Comparison of ENCODE assay signal across 8 cellular contexts in genomic region chr1:206479164-206480125, GRCh38. TPM values are rescaled to one million over a fixed set of nuclear protein-coding genes. Genes with fewer than 3 reads are reported as not detected.
DNase-seq lines count a peak whose midpoint lies in the region; ATAC-seq, FAIRE-seq and TF ChIP-seq lines count a peak whose summit lies in the region.

No MANE protein-coding gene starts in this region.

- H4K20me1 ChIP-seq in GM12878 (ENCODE audit: control insufficient read depth, insufficient read depth), result no peaks in the 10 kb centered on the region

- 0 out of 2 replicates have a peak, but pooled peaks cover 1% of the 10 kb centered on the region for H3K79me2 ChIP-seq in GM12878 (ENCODE audit: control insufficient read depth, insufficient read depth, low read length)

- TF ChIP-seq EP300 in A549 (IDR thresholded peaks at IDR 0.05), result no peak
- no peak for TF ChIP-seq EP300 in GM12878 (IDR thresholded peaks at IDR 0.05; ENCODE audit: borderline replicate concordance in 1 of 2, control insufficient read depth in 1 of 2, low read depth in 2 of 2, low read length in 2 of 2)

- H3K9me3 ChIP-seq in A549 (no peaks in the 10 kb centered on the region), GM12878 (replicated peaks; ENCODE audit: control insufficient read depth, insufficient read depth, low read length) (no peaks in the 10 kb centered on the region)

- intact Hi-C loops in GM12878 (cut with micrococcal nuclease; ENCODE audit: unreplicated experiment), result loop anchor here (2.0 kb wide), 3 partner anchors 17 to 103 kb away; no protein-coding TSS in a partner anchor

- TF ChIP-seq RAD21 in A549 (conservative IDR thresholded peaks at IDR 0.05 in 1 of 2, IDR thresholded peaks at IDR 0.05 in 1 of 2) (peak; percentile 72 to 75), GM12878 (IDR thresholded peaks at IDR 0.05; ENCODE audit: insufficient read depth, low read depth, low read length) (peak; percentile 80)

- WGBS in A549 (ENCODE audit: missing lambda C conversion rate), result 71% methylated on average over 13 of the region's 14 CpGs
- WGBS in GM12878 (ENCODE audit: insufficient coverage, insufficient replicate concordance, low lambda C conversion rate, missing lambda C conversion rate), result 78% methylated on average over 14 of the region's 14 CpGs

- H3K27ac ChIP-seq in A549, result no peak overlapping the region
- no peak overlapping the region for H3K27ac ChIP-seq in GM12878 (ENCODE audit: control insufficient read depth, insufficient read depth)

- SMC1A ChIA-PET in GM12878 (lab: Charles Lee; ENCODE audit: uncharacterized antibody, unreplicated experiment), result interaction anchor here (0.7 to 3.7 kb wide), 34 partner anchors 9 to 187 kb away, joined by 3 to 70 read pairs (median 4); partner anchors contain the start of genes IKBKE and RASSF5

- TF ChIP-seq POLR2A in A549 (IDR thresholded peaks at IDR 0.05; ENCODE audit: low read length) (no peak), GM12878 (IDR thresholded peaks at IDR 0.05; ENCODE audit: low read depth, low read length) (no peak)

- H3K9ac ChIP-seq in GM12878 (ENCODE audit: control insufficient read depth, insufficient read depth, low read length), result no peak overlapping the region

- POLR2A ChIA-PET in A549 (lab: Yijun Ruan, JAX), result interaction anchor here (1.0 to 1.4 kb wide), 2 partner anchors 8 to 9 kb away, joined by 3 read pairs; partner anchors contain the start of gene IKBKE
- POLR2A ChIA-PET in GM12878 (lab: Charles Lee), result interaction anchor here (0.7 to 1.8 kb wide), 4 partner anchors 9 to 101 kb away, joined by 3 to 13 read pairs (median 6); partner anchors contain the start of gene IKBKE

- DNase-seq in A549 (ENCODE audit: low read depth in 1 of 2, low spot score in 1 of 2), result peak; percentile 74 to 91
- peak; percentile 87 for DNase-seq in GM13976 (ENCODE audit: low spot score)
- peak; percentile 38 for DNase-seq in NCI-H2107 (lab: John Stamatoyannopoulos, UW)
- peak; percentile 60 for DNase-seq in UCSD-AML1 (lab: John Stamatoyannopoulos, UW; ENCODE audit: unreplicated experiment)
- DNase-seq in GM12878 (ENCODE audit: low read depth, low spot score), result no peak
- peak; percentile 89 for DNase-seq in iPS-NIHi7 (ENCODE audit: extremely low spot score)
- peak; percentile 70 for DNase-seq in stimulated activated CD4-positive, alpha-beta T cell treated with anti-CD3 and anti-CD28 coated beads, Interleukin-1b, Interleukin-23, amount 100 ng/mL, for 48 hours

- RAD21 ChIA-PET in GM12878 (lab: Charles Lee; ENCODE audit: unreplicated experiment), result interaction anchor here (0.7 to 4.4 kb wide), 34 partner anchors 9 to 1233 kb away, joined by 3 to 55 read pairs (median 4); partner anchors contain the start of gene IKBKE

- in situ Hi-C loops in GM13976 (cut with MboI; ENCODE audit: low sequenced_read_pairs, unreplicated experiment), result no loop called here
- in situ Hi-C loops in GM12878 (cut with MboI), result no loop called here

- peak; percentile 80 for TF ChIP-seq CTCF in A549 (IDR thresholded peaks at IDR 0.05)
- peak; percentile 66 for TF ChIP-seq CTCF in GM13976 (IDR thresholded peaks at IDR 0.05; ENCODE audit: borderline replicate concordance, control extremely low read depth, extremely low read depth, insufficient read depth, missing control alignments)
- peak; percentile 77 to 87 (median 84) for TF ChIP-seq CTCF in GM12878 (IDR thresholded peaks at IDR 0.05 in 2 of 3, conservative IDR thresholded peaks at IDR 0.05 in 1 of 3; ENCODE audit: control insufficient read depth in 2 of 3, extremely low read depth in 1 of 3, insufficient read depth in 1 of 3, low read depth in 3 of 3, low read length in 3 of 3)

- H3K36me3 ChIP-seq in GM12878 (ENCODE audit: control insufficient read depth in 2 of 2, insufficient read depth in 2 of 2, low read length in 1 of 2), result peaks cover 30 to 48% of the 10 kb centered on the region in 2 experiments

- no peaks in the 10 kb centered on the region for H3K27me3 ChIP-seq in GM12878 (replicated peaks in 1 of 2; ENCODE audit: control insufficient read depth in 2 of 2, insufficient read depth in 2 of 2, low read length in 1 of 2)

- H3K4me3 ChIP-seq in A549 (no peak overlapping the region), GM12878 (no peak overlapping the region)

- no peak overlapping the region for H3K4me2 ChIP-seq in A549
- no peak overlapping the region for H3K4me2 ChIP-seq in GM12878 (ENCODE audit: control insufficient read depth, insufficient read depth)

- ATAC-seq in A549 (peak; percentile 70 to 86), GM12878 (peak; percentile 77), GM18870 (IDR thresholded peaks at IDR 0.05; ENCODE audit: unreplicated experiment) (no peak)

- peaks cover 11% of the 10 kb centered on the region for H3K4me1 ChIP-seq in A549
- H3K4me1 ChIP-seq in GM12878 (ENCODE audit: control insufficient read depth, insufficient read depth, low read length), result peaks cover 17% of the 10 kb centered on the region

- no TSS peak for BruUV-seq in GM12878 (replicated peaks; lab: Mats Ljungman, UMichigan)

- H2AFZ ChIP-seq in GM12878 (ENCODE audit: control insufficient read depth, low read depth, low read length), result no peak overlapping the region

- peak; percentile 96 for FAIRE-seq in A549 (lab: Jason Lieb, UNC)
- peak; percentile 99 for FAIRE-seq in GM12878 (lab: Jason Lieb, UNC)

- CTCF ChIA-PET in A549 (lab: Yijun Ruan, JAX) (interaction anchor here (0.6 to 8.1 kb wide), 56 partner anchors 9 to 578 kb away, joined by 3 to 87 read pairs (median 4); partner anchors contain the start of genes DYRK3 and IKBKE), GM12878 (lab: Yijun Ruan, JAX) (interaction anchor here (0.6 to 10.7 kb wide), 51 partner anchors 9 to 566 kb away, joined by 3 to 199 read pairs (median 5); partner anchors contain the start of genes DYRK3 and IKBKE)

TF ChIP-seq in GM12878, 131 proteins besides CTCF, POLR2A, EP300 and RAD21 (continues in another document):
- TF ChIP-seq TCF3 (IDR thresholded peaks at IDR 0.05; ENCODE audit: borderline replicate concordance, insufficient read depth, low read depth, low read length), result no peak
- TF ChIP-seq HDGF (IDR thresholded peaks at IDR 0.05), result 0 out of 2 replicates have a peak, but pooled peaks have one; percentile 80

RNA-seq across cellular contexts. Expression of gene IKBKE, which starts 9.2 kb away (rescaled TPM):
- 6.3 and 6.4 TPM in 2 replicates for polyA plus RNA-seq in A549 (2011; rRNA removed)
- 8.7 and 9.4 TPM in 2 replicates for polyA plus RNA-seq in A549 (2012; cell fraction: cytosol; rRNA removed)
- 13.6 and 15.4 TPM in 2 replicates for polyA plus RNA-seq in A549 (2012; cell fraction: nucleus; rRNA removed)
- 6.3 to 7.2 TPM (median 6.8 TPM) in 3 replicates for polyA plus RNA-seq in A549 (2017; fragmentation: RNase III; extraction: RNeasy Plus Mini Kit Qiagen cat#74134 plus additional on column Dnase treatment)
- 10.5 and 11.4 TPM in 2 replicates for polyA minus RNA-seq in A549 (2011; rRNA and poly(A)+ RNA removed)
- total RNA-seq in GM12878 (2013; cell fraction: nucleolus; rRNA removed), result 116 and 132 TPM in 2 replicates
- total RNA-seq in GM12878 (2014; rRNA removed), result 23.5 and 23.9 TPM in 2 replicates
- total RNA-seq in GM12878 (2014; rRNA removed; fragmentation: Illumina TruSeq; extraction: Trizol), result 14.6 and 17.1 TPM in 2 replicates
- 30.0 and 33.4 TPM in 2 replicates for total RNA-seq in GM12878 (2021)
- 7.9 TPM for polyA plus RNA-seq in GM12878 (2011; ENCODE audit: low read depth)
- 19.7 and 35.1 TPM in 2 replicates for polyA plus RNA-seq in GM12878 (2011; rRNA removed)
- polyA plus RNA-seq in GM12878 (2011; cell fraction: cytosol; rRNA removed), result 31.4 and 42.1 TPM in 2 replicates
- polyA plus RNA-seq in GM12878 (2011; cell fraction: nucleus; rRNA removed), result 133 and 147 TPM in 2 replicates
- polyA plus RNA-seq in GM12878 (2012), result 13.0 and 14.1 TPM in 2 replicates
- 6.7 and 17.0 TPM in 2 replicates for polyA plus RNA-seq in GM12878 (2014; fragmentation: Illumina TruSeq; extraction: Trizol)
- polyA plus RNA-seq in GM12878 (2014; fragmentation: Nextera tagmentation; extraction: Ambion mirVana), result 10 to 100 TPM; 12.8 to 19.2 TPM
- polyA plus RNA-seq in GM12878 (2014; rRNA removed), result 23.0 and 25.8 TPM in 2 replicates
- 10 to 100 TPM; 23.1 to 24.7 TPM for polyA plus RNA-seq in GM12878 (2016; fragmentation: Nextera tagmentation; extraction: Ambion mirVana)
- polyA minus RNA-seq in GM12878 (2011; rRNA and poly(A)+ RNA removed), result 45.0 and 70.6 TPM in 2 replicates
- polyA minus RNA-seq in GM12878 (2011; cell fraction: cytosol; rRNA and poly(A)+ RNA removed), result 13.2 and 14.0 TPM in 2 replicates
- 62.1 and 104 TPM in 2 replicates for polyA minus RNA-seq in GM12878 (2011; cell fraction: nucleus; rRNA and poly(A)+ RNA removed)

RNA-seq across cellular contexts. Expression of gene RASSF5, which starts 27.9 kb away (rescaled TPM):
- 2.0 and 2.2 TPM in 2 replicates for polyA plus RNA-seq in A549 (2011; rRNA removed)
- 0.82 and 1.0 TPM in 2 replicates for polyA plus RNA-seq in A549 (2012; cell fraction: cytosol; rRNA removed)
- 1.1 and 1.2 TPM in 2 replicates for polyA plus RNA-seq in A549 (2012; cell fraction: nucleus; rRNA removed)
- 1.4 to 2.2 TPM (median 1.9 TPM) in 3 replicates for polyA plus RNA-seq in A549 (2017; fragmentation: RNase III; extraction: RNeasy Plus Mini Kit Qiagen cat#74134 plus additional on column Dnase treatment)
- polyA minus RNA-seq in A549 (2011; rRNA and poly(A)+ RNA removed), result 4.7 and 6.6 TPM in 2 replicates
- total RNA-seq in GM12878 (2013; cell fraction: nucleolus; rRNA removed), result 56.7 and 60.6 TPM in 2 replicates
- 64.1 and 68.2 TPM in 2 replicates for total RNA-seq in GM12878 (2014; rRNA removed)
- 48.5 and 49.2 TPM in 2 replicates for total RNA-seq in GM12878 (2014; rRNA removed; fragmentation: Illumina TruSeq; extraction: Trizol)
- total RNA-seq in GM12878 (2021), result 82.5 and 85.6 TPM in 2 replicates
- 30.6 TPM for polyA plus RNA-seq in GM12878 (2011; ENCODE audit: low read depth)
- polyA plus RNA-seq in GM12878 (2011; rRNA removed), result 61.4 and 77.1 TPM in 2 replicates
- polyA plus RNA-seq in GM12878 (2011; cell fraction: cytosol; rRNA removed), result 82.5 and 102 TPM in 2 replicates
- 114 and 118 TPM in 2 replicates for polyA plus RNA-seq in GM12878 (2011; cell fraction: nucleus; rRNA removed)
- 45.3 and 54.0 TPM in 2 replicates for polyA plus RNA-seq in GM12878 (2012)
- polyA plus RNA-seq in GM12878 (2014; fragmentation: Illumina TruSeq; extraction: Trizol), result 79.7 and 89.6 TPM in 2 replicates
- 10 to 100 TPM; 14.0 to 25.4 TPM for polyA plus RNA-seq in GM12878 (2014; fragmentation: Nextera tagmentation; extraction: Ambion mirVana)
- 71.3 and 74.2 TPM in 2 replicates for polyA plus RNA-seq in GM12878 (2014; rRNA removed)
- 10 to 100 TPM; 63.2 to 69.5 TPM for polyA plus RNA-seq in GM12878 (2016; fragmentation: Nextera tagmentation; extraction: Ambion mirVana)
- polyA minus RNA-seq in GM12878 (2011; rRNA and poly(A)+ RNA removed), result 118 and 125 TPM in 2 replicates
- polyA minus RNA-seq in GM12878 (2011; cell fraction: cytosol; rRNA and poly(A)+ RNA removed), result 40.6 and 42.9 TPM in 2 replicates
- 46.9 and 71.1 TPM in 2 replicates for polyA minus RNA-seq in GM12878 (2011; cell fraction: nucleus; rRNA and poly(A)+ RNA removed)

Comparison
In these comparisons a context has a peak if more than half of its experiments do, and no peak if none do; other contexts are left out.
1. RNA of gene RASSF5, which starts 27.9 kb away (polyA plus RNA-seq): 14.0 to 118 TPM in GM12878; 0.82 to 2.2 TPM in A549; every median in the first group is over 4 times any median in the second.
2. Of the 24 proteins assayed by ChIP-seq in both GM12878 and A549: peak only in GM12878: none; only in A549: none; in both: CTCF, RAD21 and SMC3; in neither: 21.
3. Peak in every context shown above with its lines, with median percentiles within 50 percentile points of each other: CTCF ChIP-seq.